Comparison of ENCODE assay signal across 13 cellular contexts in the genomic region with DNA sequence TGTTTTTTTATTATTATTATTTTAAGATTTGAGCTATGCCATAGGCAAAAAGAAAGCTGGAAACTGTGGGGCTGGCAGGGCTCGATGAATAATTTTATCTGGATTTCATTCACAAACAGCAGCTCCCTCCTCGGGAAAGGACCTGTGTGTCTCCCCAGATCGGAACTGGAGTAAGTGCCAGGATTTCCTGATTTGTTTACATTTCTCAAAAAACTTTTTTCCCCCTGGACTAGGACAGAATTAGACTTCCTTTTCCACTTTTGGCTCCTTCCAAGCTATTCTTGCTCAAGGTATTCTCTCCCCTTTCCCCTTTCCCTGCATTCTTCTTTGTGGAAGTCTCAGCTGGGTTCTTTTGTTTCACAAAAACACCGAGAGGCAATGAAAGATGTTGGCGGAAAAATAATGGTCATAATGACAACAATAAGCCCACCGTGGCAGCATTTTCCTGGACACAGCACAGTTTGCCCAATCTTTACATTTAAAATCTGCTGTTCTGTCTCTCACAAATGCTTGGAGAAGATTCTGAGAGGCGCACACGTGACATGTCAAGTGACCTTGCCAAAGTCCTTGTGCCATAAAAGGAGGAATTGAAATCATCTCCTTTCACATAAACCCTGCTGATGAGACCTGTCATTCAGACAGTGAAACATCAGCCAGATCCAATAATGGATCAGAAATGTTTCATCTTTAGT.
DNase-seq lines count a peak whose midpoint lies in the region; ATAC-seq and TF ChIP-seq lines count a peak whose summit lies in the region.
"Had no signal": no experiment of that assay in that cellular context is flagged by ENCODE, and none has a peak within 500 bp of the region (broad histone marks: within the 10 kb centered on the region; RNA-seq: fewer than 3 reads in every experiment).

No MANE protein-coding gene starts in this region.

- 33 to 41% (median 38%) methylated on average over 8 of the region's 8 CpGs for WGBS in psoas muscle, 3 donors

- peak; percentile 38 for DNase-seq in EH (ENCODE audit: low read depth)
- peak; percentile 60 for DNase-seq in RPMI8226
- DNase-seq in fibroblast of gingiva (ENCODE audit: low read depth) = peak; percentile 61
- no peak for DNase-seq in psoas muscle
- no peak for DNase-seq in cerebellum (ENCODE audit: low spot score)
- DNase-seq in islet precursor cell = no peak
- DNase-seq in middle frontal gyrus (ENCODE audit: extremely low spot score, low spot score) = no peak
- DNase-seq: activated T-cell treated with anti-CD3 and anti-CD28 coated beads, Interleukin-2, amount 50 U/mL, for 4 hours; left colon; NCI-H2029; posterior cingulate gyrus had no signal

- H3K4me1 ChIP-seq in psoas muscle = no peaks in the 10 kb centered on the region

- ATAC-seq in psoas muscle (no peak), HG02763 (IDR thresholded peaks at IDR 0.05; ENCODE audit: unreplicated experiment) (no peak)
- ATAC-seq: activated T-cell treated with anti-CD3 and anti-CD28 coated beads, Interleukin-2, amount 50 U/mL, for 4 hours; left colon had no signal

- H3K27ac ChIP-seq in psoas muscle = no peak overlapping the region
- H3K27ac ChIP-seq: BLaER1 had no signal

- no peaks in the 10 kb centered on the region for H3K9me3 ChIP-seq in psoas muscle
- H3K9me3 ChIP-seq: BLaER1 had no signal

- peak overlapping the region; percentile 13 for H3K4me3 ChIP-seq in psoas muscle
- H3K4me3 ChIP-seq: BLaER1 had no signal

- TF ChIP-seq CTCF in psoas muscle (IDR thresholded peaks at IDR 0.05) = no peak

- intact Hi-C loops in psoas muscle (cut with DNase I) = loop anchor here (5.0 to 10.0 kb wide), 4 partner anchors 599 to 816 kb away; a partner anchor contains a TSS

- H3K27me3 ChIP-seq in psoas muscle (ENCODE audit: insufficient read depth in 3 of 3, low read length in 2 of 3) = no peaks in the 10 kb centered on the region
- H3K27me3 ChIP-seq: BLaER1 had no signal

- H3K36me3 ChIP-seq in psoas muscle (ENCODE audit: insufficient read depth in 1 of 2, low read depth in 1 of 2) = no peaks in the 10 kb centered on the region
- H3K36me3 ChIP-seq: BLaER1 had no signal

Comparison
In these comparisons a context has a peak if more than half of its experiments do, and no peak if none do; other contexts are left out.
1. DNase-seq: peak in EH (single experiment), RPMI8226 (single experiment) and fibroblast of gingiva (single experiment); none in psoas muscle (0 of 2), cerebellum (single experiment), islet precursor cell (single experiment) and middle frontal gyrus (single experiment).